ENCODE assay signal across 1 cellular context in the genomic region with DNA sequence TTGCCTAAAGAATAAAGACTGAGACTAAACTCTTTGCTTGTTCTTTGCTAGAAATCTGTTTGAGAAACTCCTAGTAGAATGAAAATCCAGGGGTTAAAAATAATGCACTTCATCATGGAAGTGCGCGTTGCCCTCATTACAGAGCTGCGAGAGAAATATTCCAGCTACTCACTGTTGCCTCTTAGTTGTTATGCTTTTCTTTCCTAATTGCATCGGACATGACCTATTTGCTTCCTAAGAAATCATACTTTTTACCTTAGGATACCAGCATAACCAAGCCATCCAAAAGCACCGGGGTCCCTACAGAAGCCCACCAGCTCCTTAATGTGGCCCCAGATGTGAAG.
TF ChIP-seq lines count a peak whose summit lies in the region.

No MANE protein-coding gene starts in this region.

TF ChIP-seq in GM23338, 12 proteins besides CTCF, POLR2A, EP300 and RAD21 (continued from another document):
- TF ChIP-seq CREB1 (CRISPR knock-in tag; IDR thresholded peaks at IDR 0.05; ENCODE audit: low read depth): no peak
- TF ChIP-seq, protein P1, sequence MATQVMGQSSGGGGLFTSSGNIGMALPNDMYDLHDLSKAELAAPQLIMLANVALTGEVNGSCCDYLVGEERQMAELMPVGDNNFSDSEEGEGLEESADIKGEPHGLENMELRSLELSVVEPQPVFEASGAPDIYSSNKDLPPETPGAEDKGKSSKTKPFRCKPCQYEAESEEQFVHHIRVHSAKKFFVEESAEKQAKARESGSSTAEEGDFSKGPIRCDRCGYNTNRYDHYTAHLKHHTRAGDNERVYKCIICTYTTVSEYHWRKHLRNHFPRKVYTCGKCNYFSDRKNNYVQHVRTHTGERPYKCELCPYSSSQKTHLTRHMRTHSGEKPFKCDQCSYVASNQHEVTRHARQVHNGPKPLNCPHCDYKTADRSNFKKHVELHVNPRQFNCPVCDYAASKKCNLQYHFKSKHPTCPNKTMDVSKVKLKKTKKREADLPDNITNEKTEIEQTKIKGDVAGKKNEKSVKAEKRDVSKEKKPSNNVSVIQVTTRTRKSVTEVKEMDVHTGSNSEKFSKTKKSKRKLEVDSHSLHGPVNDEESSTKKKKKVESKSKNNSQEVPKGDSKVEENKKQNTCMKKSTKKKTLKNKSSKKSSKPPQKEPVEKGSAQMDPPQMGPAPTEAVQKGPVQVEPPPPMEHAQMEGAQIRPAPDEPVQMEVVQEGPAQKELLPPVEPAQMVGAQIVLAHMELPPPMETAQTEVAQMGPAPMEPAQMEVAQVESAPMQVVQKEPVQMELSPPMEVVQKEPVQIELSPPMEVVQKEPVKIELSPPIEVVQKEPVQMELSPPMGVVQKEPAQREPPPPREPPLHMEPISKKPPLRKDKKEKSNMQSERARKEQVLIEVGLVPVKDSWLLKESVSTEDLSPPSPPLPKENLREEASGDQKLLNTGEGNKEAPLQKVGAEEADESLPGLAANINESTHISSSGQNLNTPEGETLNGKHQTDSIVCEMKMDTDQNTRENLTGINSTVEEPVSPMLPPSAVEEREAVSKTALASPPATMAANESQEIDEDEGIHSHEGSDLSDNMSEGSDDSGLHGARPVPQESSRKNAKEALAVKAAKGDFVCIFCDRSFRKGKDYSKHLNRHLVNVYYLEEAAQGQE (IDR thresholded peaks at IDR 0.05; ENCODE audit: unreplicated experiment): no peak
- no peak for TF ChIP-seq EZH2phosphoT487 (IDR thresholded peaks at IDR 0.05; ENCODE audit: unreplicated experiment)
